Comparison of ENCODE assay signal across 8 cellular contexts in the genomic region with DNA sequence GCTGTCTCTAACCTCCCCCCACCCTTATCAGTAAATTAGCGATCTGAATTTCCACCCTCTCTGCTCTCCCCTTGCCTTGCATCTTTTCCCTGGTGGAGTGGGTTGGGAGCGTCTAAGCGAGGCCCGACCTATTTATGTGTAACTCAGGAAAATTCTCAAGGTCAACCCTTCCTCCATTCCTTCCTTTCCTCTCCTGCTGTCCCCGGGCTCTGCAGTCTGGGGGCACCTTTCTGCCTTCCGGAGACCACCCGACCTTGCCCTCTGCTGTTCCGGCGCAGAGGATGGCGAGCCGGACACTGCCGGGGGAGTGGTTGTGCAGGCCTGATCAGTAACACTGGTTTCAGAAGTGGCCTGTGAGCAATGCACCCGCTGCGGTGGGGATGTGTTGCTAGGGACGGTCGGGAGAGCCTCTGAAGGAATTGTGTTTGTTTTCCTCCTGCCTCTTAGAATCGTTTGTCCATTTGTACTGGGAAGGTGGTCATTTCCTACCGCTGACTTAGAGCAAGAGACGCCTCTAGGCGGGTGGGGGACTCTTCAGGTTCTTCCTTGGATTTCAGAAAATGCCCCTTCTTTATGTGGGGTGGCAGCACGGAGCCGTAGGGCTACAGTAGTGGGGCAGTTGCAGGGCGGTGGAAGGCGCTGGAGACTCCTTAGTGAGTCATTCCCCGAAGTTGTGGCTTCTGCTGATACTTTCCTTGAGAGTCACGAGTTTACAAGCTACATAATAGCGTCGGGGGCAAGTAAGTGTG. TPM values are rescaled to one million over a fixed set of nuclear protein-coding genes. Genes with fewer than 3 reads are reported as not detected.
DNase-seq lines count a peak whose midpoint lies in the region; ATAC-seq, FAIRE-seq and TF ChIP-seq lines count a peak whose summit lies in the region.

No MANE protein-coding gene starts in this region.

- DNase-seq in C1 segment of cervical spinal cord (lab: John Stamatoyannopoulos, UW) (peak in 13 of 14 donors; percentile 34 to 77 (median 61)), Peyer's patch (peak; percentile 34 to 76 (median 74)), head of caudate nucleus (peak in 40 of 42 donors; percentile 12 to 77 (median 46)), pancreas (peak; percentile 36 to 80 (median 56)), aorta (peak; percentile 72 to 87)
- DNase-seq in activated naive CD4-positive, alpha-beta T cell treated with anti-CD3 and anti-CD28 coated beads for 36 hours = peak; percentile 69

- peaks cover 4% of the 10 kb centered on the region for H3K36me3 Mint-ChIP-seq in activated naive CD4-positive, alpha-beta T cell treated with anti-CD3 and anti-CD28 coated beads for 36 hours (ENCODE audit: low read depth)

- H3K27ac ChIP-seq in Peyer's patch (peak overlapping the region; percentile 83 to 95 (median 91)), pancreas (peak overlapping the region; percentile 87 to 95 (median 94)), aorta (ENCODE audit: low read depth in 1 of 2, low read length in 2 of 2) (peak overlapping the region; percentile 33 to 92)

- H3K4me1 Mint-ChIP-seq in activated naive CD4-positive, alpha-beta T cell treated with anti-CD3 and anti-CD28 coated beads for 36 hours (ENCODE audit: low read depth) = peaks cover 20% of the 10 kb centered on the region

- ATAC-seq in GM18909 (IDR thresholded peaks at IDR 0.05; ENCODE audit: poor library complexity, unreplicated experiment) (peak; percentile 44), HG03280 (IDR thresholded peaks at IDR 0.05; ENCODE audit: unreplicated experiment) (peak; percentile 22), pancreas (peak; percentile 36 to 69 (median 48)), aorta (ENCODE audit: low FRiP score) (peak; percentile 78)

- CTCF ChIA-PET in activated naive CD4-positive, alpha-beta T cell treated with anti-CD3 and anti-CD28 coated beads for 36 hours (lab: Charles Lee) = interaction anchor here (0.7 to 2.3 kb wide), 4 partner anchors 8 to 33 kb away, joined by 3 to 11 read pairs (median 4); no protein-coding TSS in a partner anchor

- no peak overlapping the region for H3K27ac Mint-ChIP-seq in activated naive CD4-positive, alpha-beta T cell treated with anti-CD3 and anti-CD28 coated beads for 36 hours

- H3K9me3 ChIP-seq in Peyer's patch (no peaks in the 10 kb centered on the region), pancreas (no peaks in the 10 kb centered on the region), aorta (ENCODE audit: control insufficient read depth, low read length) (no peaks in the 10 kb centered on the region)

- H3K4me1 ChIP-seq in Peyer's patch = peaks cover 0 to 39% (median 2%) of the 10 kb centered on the region in 4 donors
- peaks cover 0 to 17% (median 15%) of the 10 kb centered on the region in 3 donors for H3K4me1 ChIP-seq in pancreas
- H3K4me1 ChIP-seq in aorta (ENCODE audit: control insufficient read depth in 1 of 2, insufficient read depth in 2 of 2, low read length in 2 of 2) = no peaks in the 10 kb centered on the region

- no peaks in the 10 kb centered on the region for H3K9me3 Mint-ChIP-seq in activated naive CD4-positive, alpha-beta T cell treated with anti-CD3 and anti-CD28 coated beads for 36 hours

- H3K27me3 Mint-ChIP-seq in activated naive CD4-positive, alpha-beta T cell treated with anti-CD3 and anti-CD28 coated beads for 36 hours (ENCODE audit: low read depth) = no peaks in the 10 kb centered on the region

- H3K36me3 ChIP-seq in Peyer's patch = peaks cover 0 to 4% (median 0%) of the 10 kb centered on the region in 3 donors
- no peaks in the 10 kb centered on the region for H3K36me3 ChIP-seq in pancreas
- peaks cover 0 to 1% of the 10 kb centered on the region in 2 donors for H3K36me3 ChIP-seq in aorta (ENCODE audit: control insufficient read depth in 1 of 2, insufficient read depth in 2 of 2, low read length in 1 of 2)

- no peak overlapping the region for H3K4me3 Mint-ChIP-seq in activated naive CD4-positive, alpha-beta T cell treated with anti-CD3 and anti-CD28 coated beads for 36 hours

- TF ChIP-seq POLR2A in Peyer's patch (IDR thresholded peaks at IDR 0.05) = peak in 1 of 2 donors; percentile 72

- TF ChIP-seq CTCF in Peyer's patch (IDR thresholded peaks at IDR 0.05) (peak in 2 of 6 experiments; percentile 21 to 34), pancreas (IDR thresholded peaks at IDR 0.05) (no peak)

- 0 to 1% methylated on average over 28 of the region's 28 CpGs for WGBS in pancreas, 2 donors
- WGBS in aorta, 2 donors = 0% methylated on average over 28 of the region's 28 CpGs

- no peak for FAIRE-seq in pancreas (lab: Jason Lieb, UNC)

- intact Hi-C loops in activated naive CD4-positive, alpha-beta T cell treated with anti-CD3 and anti-CD28 coated beads for 36 hours (cut with micrococcal nuclease) = loop anchor here (2.0 to 10.0 kb wide), 4 partner anchors 47 to 1473 kb away; partner anchors contain the start of gene POGK
- intact Hi-C loops in head of caudate nucleus (cut with DNase I) = loop anchor here (5.0 kb wide), 1 partner anchor 66 kb away; the partner anchor contains the start of gene ALDH9A1
- intact Hi-C loops in pancreas (cut with DNase I) = no loop called here
- intact Hi-C loops in aorta (cut with DNase I) = loop anchor here in 1 of 2 donors (2.0 to 10.0 kb wide), 5 partner anchors 34 to 267 kb away; partner anchors contain the start of genes ALDH9A1, TMCO1 and UCK2

- H3K4me3 ChIP-seq in Peyer's patch (peak overlapping the region; percentile 55 to 78 (median 67)), pancreas (peak overlapping the region; percentile 72 to 80 (median 77)), aorta (ENCODE audit: low read length in 2 of 2) (peak overlapping the region; percentile 84 to 93)

- no peaks in the 10 kb centered on the region for H3K27me3 ChIP-seq in Peyer's patch
- H3K27me3 ChIP-seq in pancreas = no peaks in the 10 kb centered on the region
- no peaks in the 10 kb centered on the region for H3K27me3 ChIP-seq in aorta (ENCODE audit: control insufficient read depth in 1 of 2, insufficient read depth in 2 of 2, low read length in 1 of 2)

RNA-seq across cellular contexts. Expression of gene MGST3, which starts 0.5 kb away (rescaled TPM):
- total RNA-seq in Peyer's patch (100 to 1,000 TPM in 3 of 4 donors, 10 to 100 TPM in 1; 47.0 to 513 (median 407) TPM), pancreas (10 to 100 TPM; 46.1 to 78.7 (median 49.9) TPM), aorta (100 to 1,000 TPM; 199 to 230 TPM)
- 10 to 100 TPM; 26.6 to 29.2 TPM for total RNA-seq in activated naive CD4-positive, alpha-beta T cell treated with anti-CD3 and anti-CD28 coated beads for 36 hours
- polyA plus RNA-seq in pancreas (100 to 1,000 TPM in 1 of 2 donors, 10 to 100 TPM in 1; 63.4 to 112 TPM), aorta (100 to 1,000 TPM; 203 to 277 TPM)

Comparison
In these comparisons a context has a peak if more than half of its experiments do, and no peak if none do; other contexts are left out.
1. Peak in every context shown above with its lines: DNase-seq, ATAC-seq, H3K4me3 ChIP-seq and H3K27ac ChIP-seq.
2. ATAC-seq: peak in every context shown above with its lines; median percentile 78 in aorta; 48 in pancreas; 44 in GM18909; 22 in HG03280.
3. intact Hi-C loops: an anchor here in activated naive CD4-positive, alpha-beta T cell treated with anti-CD3 and anti-CD28 coated beads for 36 hours (2.0 to 10.0 kb wide) and head of caudate nucleus (5.0 kb wide); none called in pancreas.